ENCODE assay signal across 2 cellular contexts in genomic region chrX:78140206-78140605, GRCh38.
TF ChIP-seq lines count a peak whose summit lies in the region.

No MANE protein-coding gene starts in this region.

TF ChIP-seq in SK-N-SH, 30 proteins besides CTCF, POLR2A, EP300 and RAD21 (continued from another document):
- TF ChIP-seq RXRA (IDR thresholded peaks at IDR 0.05; ENCODE audit: borderline replicate concordance, low read depth), result no peak
- TF ChIP-seq MEF2A (IDR thresholded peaks at IDR 0.05; ENCODE audit: borderline replicate concordance, low read depth), result no peak
- TF ChIP-seq FOSL2 (IDR thresholded peaks at IDR 0.05; ENCODE audit: borderline replicate concordance, low read depth), result no peak
- TF ChIP-seq ZBTB33 (IDR thresholded peaks at IDR 0.05; ENCODE audit: borderline replicate concordance, low read depth), result no peak
- no peak for TF ChIP-seq POLR2AphosphoS5 (IDR thresholded peaks at IDR 0.05; ENCODE audit: low read depth, low read length)
- no peak for TF ChIP-seq NFIC (IDR thresholded peaks at IDR 0.05; ENCODE audit: borderline replicate concordance)
- no peak for TF ChIP-seq FOXM1 (IDR thresholded peaks at IDR 0.05; ENCODE audit: low read depth)
- TF ChIP-seq ELF1 (IDR thresholded peaks at IDR 0.05), result no peak
- TF ChIP-seq USF2 (IDR thresholded peaks at IDR 0.05; ENCODE audit: borderline replicate concordance, low read depth, low read length), result no peak
- no peak for TF ChIP-seq NRF1 (IDR thresholded peaks at IDR 0.05; ENCODE audit: low read depth, low read length)
- no peak for TF ChIP-seq TAF1 (IDR thresholded peaks at IDR 0.05; ENCODE audit: borderline replicate concordance, low read depth, low read length)
- no peak for TF ChIP-seq PBX3 (IDR thresholded peaks at IDR 0.05)

TF ChIP-seq in SK-N-SH treated with all-trans-retinoic acid at 6 μM for 48 hours, 23 proteins besides CTCF, POLR2A, EP300 and RAD21 (continued from another document):
- TF ChIP-seq ISL1 (CRISPR knock-in tag; IDR thresholded peaks at IDR 0.05) (no peak), ZFP30 (CRISPR knock-in tag; IDR thresholded peaks at IDR 0.05) (no peak), POU6F1 (CRISPR knock-in tag; IDR thresholded peaks at IDR 0.05; ENCODE audit: borderline replicate concordance, low read depth) (no peak), CSRNP3 (CRISPR knock-in tag; IDR thresholded peaks at IDR 0.05) (no peak), ESRRG (CRISPR knock-in tag; IDR thresholded peaks at IDR 0.05) (no peak), OSR1 (CRISPR knock-in tag; IDR thresholded peaks at IDR 0.05) (no peak), TCF4 (CRISPR knock-in tag; IDR thresholded peaks at IDR 0.05; ENCODE audit: borderline replicate concordance) (no peak), CSDC2 (CRISPR knock-in tag; IDR thresholded peaks at IDR 0.05) (no peak), GLIS3 (CRISPR knock-in tag; IDR thresholded peaks at IDR 0.05) (no peak), RARB (CRISPR knock-in tag; IDR thresholded peaks at IDR 0.05) (no peak), ZNF70 (CRISPR knock-in tag; IDR thresholded peaks at IDR 0.05) (no peak), BACH2 (CRISPR knock-in tag; IDR thresholded peaks at IDR 0.05; ENCODE audit: borderline replicate concordance) (no peak), ZNF8 (CRISPR knock-in tag; IDR thresholded peaks at IDR 0.05) (no peak), PATZ1 (CRISPR knock-in tag; IDR thresholded peaks at IDR 0.05; ENCODE audit: borderline replicate concordance) (no peak), TSHZ2 (CRISPR knock-in tag; IDR thresholded peaks at IDR 0.05) (no peak), PPARA (CRISPR knock-in tag; IDR thresholded peaks at IDR 0.05; ENCODE audit: borderline replicate concordance) (no peak)
